ENCODE assay signal across 8 cellular contexts in the genomic region with DNA sequence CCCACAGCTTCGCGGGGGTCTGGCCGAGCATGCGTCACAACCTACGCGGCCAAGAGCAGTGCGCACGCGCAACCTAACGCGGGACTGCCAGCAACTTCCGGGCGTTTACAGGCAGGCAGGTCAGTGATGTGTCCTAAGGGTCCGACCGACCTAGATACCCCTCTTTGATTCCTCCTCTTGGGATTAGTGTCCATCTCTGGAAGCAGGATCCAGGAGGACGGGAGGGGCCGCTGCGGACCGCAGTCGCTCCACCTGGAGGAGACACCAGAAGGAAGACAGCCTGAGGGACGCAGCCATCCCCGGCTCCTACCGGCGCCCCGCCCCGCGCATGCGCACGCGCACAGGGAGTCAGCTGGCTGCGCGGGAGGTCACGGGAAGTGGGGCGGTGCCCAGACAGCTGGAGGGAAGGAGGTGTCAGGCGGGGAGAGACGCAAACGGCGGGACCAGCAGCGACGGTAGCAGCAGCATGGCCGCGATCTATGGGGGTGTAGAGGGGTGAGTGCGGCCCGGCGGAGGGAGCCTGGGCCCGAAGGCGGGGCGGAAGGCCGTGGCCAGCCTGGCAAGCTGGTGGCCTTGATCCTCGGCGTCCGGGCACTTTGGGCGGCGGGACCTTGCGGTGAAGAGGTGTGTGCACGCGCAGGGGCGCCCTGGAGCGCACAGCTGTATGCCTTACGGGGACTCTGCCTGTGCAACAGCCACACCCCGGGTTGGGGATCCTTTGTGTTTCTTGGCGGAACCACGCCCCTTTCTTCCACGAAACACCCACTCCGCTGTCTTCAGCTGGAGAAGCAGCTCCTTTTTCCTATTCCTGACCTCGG. TPM values are rescaled to one million over a fixed set of nuclear protein-coding genes. Genes with fewer than 3 reads are reported as not detected.
DNase-seq lines count a peak whose midpoint lies in the region; ATAC-seq and TF ChIP-seq lines count a peak whose summit lies in the region.

A gene (plus strand): TSS at position 431 of the 818 bp plus-strand sequence. CDS start 36 bp downstream, at position 467.

- peak within 1 kb of the TSS; percentile 85 for H3K27ac ChIP-seq in C4-2B

- ATAC-seq in GM19395 (IDR thresholded peaks at IDR 0.05; ENCODE audit: unreplicated experiment) (peak; percentile 54), HG03558 (IDR thresholded peaks at IDR 0.05; ENCODE audit: extremely low read depth, unreplicated experiment) (peak; percentile 35), left lobe of liver (peak; percentile 92)

- TF ChIP-seq CTCF in C4-2B (conservative IDR thresholded peaks at IDR 0.05), result no peak

- DNase-seq in NCI-H748 (lab: John Stamatoyannopoulos, UW; ENCODE audit: unreplicated experiment) (peak; percentile 93), cortex of kidney (lab: John Stamatoyannopoulos, UW) (peak; percentile 93), left lobe of liver (ENCODE audit: low spot score) (peak; percentile 98)
- DNase-seq in activated CD4-positive, alpha-beta T cell treated with anti-CD3 and anti-CD28 coated beads, Interleukin-2, amount 50 U/mL, for 1 hour, result peak; percentile 96
- peak; percentile 95 to 96 for DNase-seq in stimulated activated CD4-positive, alpha-beta T cell treated with anti-CD3 and anti-CD28 coated beads, Interleukin-2, amount 100 ng/mL, for 24 hours

RNA-seq across cellular contexts. Expression of the gene that starts here (rescaled TPM):
- total RNA-seq in left lobe of liver, result 32.0 TPM

Comparison
In these comparisons a context has a peak if more than half of its experiments do, and no peak if none do; other contexts are left out.
1. Peak in every context shown above with its lines: DNase-seq, ATAC-seq and H3K27ac ChIP-seq.
2. ATAC-seq: peak in every context shown above with its lines; median percentile 92 in left lobe of liver; 54 in GM19395; 35 in HG03558.